ENCODE assay signal across 9 cellular contexts in genomic region chr7:24907311-24907886, GRCh38.
DNase-seq lines count a peak whose midpoint lies in the region; ATAC-seq and TF ChIP-seq lines count a peak whose summit lies in the region.
"Had no signal": no experiment of that assay in that cellular context is flagged by ENCODE, and none has a peak within 500 bp of the region (broad histone marks: within the 10 kb centered on the region; RNA-seq: fewer than 3 reads in every experiment).

No MANE protein-coding gene starts in this region.

- peaks cover 42% of the 10 kb centered on the region for H3K4me1 Mint-ChIP-seq in activated CD4-positive, alpha-beta memory T cell treated with anti-CD3 and anti-CD28 coated beads for 36 hours (ENCODE audit: low read depth)
- H3K4me1 Mint-ChIP-seq in naive thymus-derived CD4-positive, alpha-beta T cell: peaks cover 26 to 47% (median 29%) of the 10 kb centered on the region in 7 donors

- no peaks in the 10 kb centered on the region for H3K36me3 ChIP-seq in naive thymus-derived CD4-positive, alpha-beta T cell (ENCODE audit: control insufficient read depth in 2 of 3, insufficient read depth in 3 of 3, low read length in 3 of 3)
- H3K36me3 ChIP-seq in A673 (ENCODE audit: insufficient read depth, low read length, poor library complexity, severe bottlenecking) (no peaks in the 10 kb centered on the region), ascending aorta (no peaks in the 10 kb centered on the region)
- H3K36me3 ChIP-seq: right lobe of liver had no signal

- ATAC-seq in HG03097 (IDR thresholded peaks at IDR 0.05; ENCODE audit: low FRiP score, unreplicated experiment) (peak; percentile 45), GM21526 (IDR thresholded peaks at IDR 0.05; ENCODE audit: low FRiP score, unreplicated experiment) (no peak)
- ATAC-seq in naive thymus-derived CD4-positive, alpha-beta T cell: peak; percentile 56

- H3K9me3 Mint-ChIP-seq in activated CD4-positive, alpha-beta memory T cell treated with anti-CD3 and anti-CD28 coated beads for 36 hours: no peaks in the 10 kb centered on the region
- H3K9me3 Mint-ChIP-seq in naive thymus-derived CD4-positive, alpha-beta T cell: no peaks in the 10 kb centered on the region

- H3K27me3 Mint-ChIP-seq in activated CD4-positive, alpha-beta memory T cell treated with anti-CD3 and anti-CD28 coated beads for 36 hours: no peaks in the 10 kb centered on the region
- no peaks in the 10 kb centered on the region for H3K27me3 Mint-ChIP-seq in naive thymus-derived CD4-positive, alpha-beta T cell

- peak overlapping the region; percentile 8 for H3K4me3 ChIP-seq in naive thymus-derived CD4-positive, alpha-beta T cell (ENCODE audit: low read length)
- H3K4me3 ChIP-seq in A673 (ENCODE audit: low read depth, low read length, poor library complexity, severe bottlenecking) (no peak overlapping the region), ascending aorta (no peak overlapping the region)
- H3K4me3 ChIP-seq: right lobe of liver had no signal

- H3K4me3 Mint-ChIP-seq in activated CD4-positive, alpha-beta memory T cell treated with anti-CD3 and anti-CD28 coated beads for 36 hours: no peak overlapping the region
- H3K4me3 Mint-ChIP-seq in naive thymus-derived CD4-positive, alpha-beta T cell: no peak overlapping the region

- H3K27ac Mint-ChIP-seq in activated CD4-positive, alpha-beta memory T cell treated with anti-CD3 and anti-CD28 coated beads for 36 hours: no peak overlapping the region
- no peak overlapping the region for H3K27ac Mint-ChIP-seq in naive thymus-derived CD4-positive, alpha-beta T cell

- peaks cover 33 to 84% of the 10 kb centered on the region in 2 donors for H3K4me1 ChIP-seq in naive thymus-derived CD4-positive, alpha-beta T cell (ENCODE audit: control insufficient read depth in 2 of 2, insufficient read depth in 2 of 2, low read length in 2 of 2)
- H3K4me1 ChIP-seq in A673 (ENCODE audit: insufficient read depth, low read length, poor library complexity, severe bottlenecking) (peaks cover 11% of the 10 kb centered on the region), ascending aorta (no peaks in the 10 kb centered on the region)

- no peaks in the 10 kb centered on the region for H3K36me3 Mint-ChIP-seq in activated CD4-positive, alpha-beta memory T cell treated with anti-CD3 and anti-CD28 coated beads for 36 hours
- peaks cover 0 to 17% (median 8%) of the 10 kb centered on the region in 5 donors for H3K36me3 Mint-ChIP-seq in naive thymus-derived CD4-positive, alpha-beta T cell

- H3K27ac ChIP-seq in naive thymus-derived CD4-positive, alpha-beta T cell (ENCODE audit: low read depth, low read length): no peak overlapping the region
- H3K27ac ChIP-seq in A673 (ENCODE audit: low read depth, low read length, poor library complexity, severe bottlenecking) (no peak overlapping the region), ascending aorta (no peak overlapping the region)
- H3K27ac ChIP-seq: right lobe of liver had no signal

- no peak for TF ChIP-seq CTCF in A673 (conservative IDR thresholded peaks at IDR 0.05; ENCODE audit: low read depth, low read length)
- TF ChIP-seq CTCF in ascending aorta (IDR thresholded peaks at IDR 0.05): no peak

- DNase-seq in activated gamma-delta T cell treated with Interleukin-2 at 50 U/mL for 16 hours (peak; percentile 23), activated gamma-delta T cell (lab: John Stamatoyannopoulos, UW) (no peak), A673 (ENCODE audit: low spot score) (no peak), ascending aorta (ENCODE audit: low spot score in 2 of 2) (no peak)
- peak; percentile 56 for DNase-seq in activated CD4-positive, alpha-beta memory T cell treated with anti-CD3 and anti-CD28 coated beads for 36 hours
- DNase-seq in naive thymus-derived CD4-positive, alpha-beta T cell: peak in 1 of 9 donors; percentile 49
- DNase-seq: right lobe of liver had no signal

- intact Hi-C loops in activated CD4-positive, alpha-beta memory T cell treated with anti-CD3 and anti-CD28 coated beads for 36 hours (cut with micrococcal nuclease): loop anchor here (1.0 to 5.0 kb wide), 15 partner anchors 9 to 1313 kb away; partner anchors contain the start of genes CYCS, GSDME and OSBPL3
- intact Hi-C loops in naive thymus-derived CD4-positive, alpha-beta T cell (cut with micrococcal nuclease): loop anchor here (1.0 to 5.0 kb wide), 6 partner anchors 11 to 150 kb away; partner anchors contain the start of genes GSDME (in 1 of the 2) and OSBPL3 (in 1 of the 2)
- intact Hi-C loops in A673 (cut with micrococcal nuclease; ENCODE audit: unreplicated experiment): no loop called here
- intact Hi-C loops in ascending aorta (cut with DNase I): no loop called here

- POLR2A ChIA-PET in activated CD4-positive, alpha-beta memory T cell treated with anti-CD3 and anti-CD28 coated beads for 36 hours (lab: Charles Lee): interaction anchor here (1.0 to 3.7 kb wide), 7 partner anchors 17 to 86 kb away, joined by 4 to 9 read pairs (median 4); no protein-coding TSS in a partner anchor
- POLR2A ChIA-PET in naive thymus-derived CD4-positive, alpha-beta T cell (lab: Charles Lee): interaction anchor here (0.6 kb wide), 1 partner anchor 39 kb away, joined by 3 read pairs; no protein-coding TSS in a partner anchor
- POLR2A ChIA-PET in A673 (lab: Charles Lee; ENCODE audit: low non-redundant PET): no interaction called here

- CTCF ChIA-PET in activated CD4-positive, alpha-beta memory T cell treated with anti-CD3 and anti-CD28 coated beads for 36 hours (lab: Charles Lee): interaction anchor here (0.9 to 2.2 kb wide), 5 partner anchors 10 to 153 kb away, joined by 3 to 10 read pairs (median 4); no protein-coding TSS in a partner anchor
- CTCF ChIA-PET in naive thymus-derived CD4-positive, alpha-beta T cell (lab: Charles Lee): interaction anchor here (0.6 kb wide), 1 partner anchor 100 kb away, joined by 3 read pairs; no protein-coding TSS in a partner anchor
- CTCF ChIA-PET in A673 (lab: Charles Lee): no interaction called here

- no peaks in the 10 kb centered on the region for H3K27me3 ChIP-seq in naive thymus-derived CD4-positive, alpha-beta T cell (ENCODE audit: control insufficient read depth in 2 of 2, insufficient read depth in 2 of 2, low read length in 2 of 2)
- no peaks in the 10 kb centered on the region for H3K27me3 ChIP-seq in A673 (replicated peaks; ENCODE audit: insufficient read depth, low read depth, low read length, poor library complexity)
- H3K27me3 ChIP-seq in ascending aorta: no peaks in the 10 kb centered on the region
- H3K27me3 ChIP-seq: right lobe of liver had no signal

- H3K9me3 ChIP-seq in naive thymus-derived CD4-positive, alpha-beta T cell (ENCODE audit: control insufficient read depth in 2 of 3, low read length in 3 of 3): no peaks in the 10 kb centered on the region
- H3K9me3 ChIP-seq in A673 (ENCODE audit: low read depth, low read length, poor library complexity, severe bottlenecking): no peaks in the 10 kb centered on the region
- no peaks in the 10 kb centered on the region for H3K9me3 ChIP-seq in ascending aorta
- H3K9me3 ChIP-seq: right lobe of liver had no signal

- no TSS peak for BruUV-seq in A673 (replicated peaks; lab: Mats Ljungman, UMichigan)

Comparison
In these comparisons a context has a peak if more than half of its experiments do, and no peak if none do; other contexts are left out.
1. DNase-seq: peak in activated gamma-delta T cell treated with Interleukin-2 at 50 U/mL for 16 hours (single experiment) and activated CD4-positive, alpha-beta memory T cell treated with anti-CD3 and anti-CD28 coated beads for 36 hours (single experiment); none in activated gamma-delta T cell (single experiment), A673 (single experiment) and ascending aorta (0 of 2).
2. intact Hi-C loops: an anchor here in activated CD4-positive, alpha-beta memory T cell treated with anti-CD3 and anti-CD28 coated beads for 36 hours (1.0 to 5.0 kb wide) and naive thymus-derived CD4-positive, alpha-beta T cell (1.0 to 5.0 kb wide); none called in A673 and ascending aorta.